ENCODE assay signal across 8 cellular contexts in the genomic region with DNA sequence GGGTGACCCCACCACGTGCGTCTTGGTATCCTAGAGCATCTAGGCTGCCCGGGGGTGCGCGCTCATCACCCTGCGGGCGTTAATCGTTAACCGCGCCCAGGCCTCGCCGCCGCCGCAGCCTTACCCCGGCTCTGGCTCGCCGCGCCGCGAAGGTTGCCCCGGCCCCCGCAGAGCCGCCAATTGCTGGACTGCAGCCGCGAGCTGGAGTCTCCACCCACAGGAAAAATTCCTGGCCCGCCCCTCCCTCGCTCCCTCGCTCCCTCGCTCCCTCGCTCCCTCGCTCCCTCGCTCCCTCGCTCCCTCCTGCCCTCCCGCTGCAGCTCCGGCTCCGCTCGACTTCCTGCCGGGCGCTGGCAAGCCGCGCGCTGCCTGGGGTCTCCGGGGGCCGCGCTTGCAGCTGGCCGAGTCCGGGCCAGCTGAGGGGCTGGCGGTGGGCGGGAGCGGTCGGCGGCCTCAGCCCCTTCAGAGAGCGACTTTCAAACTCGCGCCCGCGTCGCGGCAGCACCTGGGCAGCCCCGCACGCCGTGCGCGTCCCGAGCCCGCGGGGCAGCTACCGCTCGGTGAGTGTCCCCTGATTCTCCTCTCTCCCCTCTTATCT. TPM values are rescaled to one million over a fixed set of nuclear protein-coding genes. Genes with fewer than 3 reads are reported as not detected.
DNase-seq lines count a peak whose midpoint lies in the region; ATAC-seq and TF ChIP-seq lines count a peak whose summit lies in the region.

A gene (plus strand): TSS at position 280 of the 598 bp plus-strand sequence. CDS start 23,208 bp downstream, outside the sequence.

- H3K9me3 ChIP-seq in HUES64 (ENCODE audit: insufficient read depth, low read depth, low read length) (no peaks in the 10 kb centered on the region), iPS-18c (ENCODE audit: control insufficient read depth, insufficient read depth, low read length) (no peaks in the 10 kb centered on the region), Karpas-422 (ENCODE audit: low read length) (no peaks in the 10 kb centered on the region)

- peaks cover 2 to 24% of the 10 kb centered on the region in 2 donors for H3K36me3 Mint-ChIP-seq in CD14-positive monocyte

- no peak within 1 kb of the TSS for H2AFZ ChIP-seq in Karpas-422 (ENCODE audit: low read length)

- no peaks in the 10 kb centered on the region for H4K20me1 ChIP-seq in Karpas-422 (ENCODE audit: insufficient read depth, low read depth, low read length)

- DNase-seq in CD14-positive monocyte (ENCODE audit: low spot score) (no peak), SK-MEL-5 (ENCODE audit: low read depth, low spot score) (peak; percentile 67), cardiac fibroblast (ENCODE audit: low read depth in 2 of 2) (peak; percentile 58 to 83), renal cortical epithelial cell (ENCODE audit: low read depth) (peak; percentile 67), Karpas-422 (no peak)

- H3K27ac ChIP-seq in HUES64 (ENCODE audit: low read depth, low read length): peak within 1 kb of the TSS; percentile 76
- no peak within 1 kb of the TSS for H3K27ac ChIP-seq in Karpas-422 (ENCODE audit: low read length)

- H3K4me1 Mint-ChIP-seq in CD14-positive monocyte: peaks cover 72% of the 10 kb centered on the region

- no peak within 1 kb of the TSS for H3K4me2 ChIP-seq in Karpas-422 (ENCODE audit: low read depth, low read length, poor library complexity, severe bottlenecking)

- no peaks in the 10 kb centered on the region for H3K79me2 ChIP-seq in Karpas-422 (ENCODE audit: low read length)

- H3K4me3 Mint-ChIP-seq in CD14-positive monocyte: peak within 1 kb of the TSS; percentile 84 to 95

- H3K36me3 ChIP-seq in HUES64 (ENCODE audit: insufficient read depth, low read length) (no peaks in the 10 kb centered on the region), Karpas-422 (ENCODE audit: insufficient read depth, low read length) (no peaks in the 10 kb centered on the region)

- ATAC-seq in GM18502 (IDR thresholded peaks at IDR 0.05; ENCODE audit: poor library complexity, unreplicated experiment): no peak

- intact Hi-C loops in CD14-positive monocyte (cut with micrococcal nuclease): no loop called here

- H3K27me3 Mint-ChIP-seq in CD14-positive monocyte (ENCODE audit: low read depth in 3 of 3): peaks cover 23 to 41% (median 25%) of the 10 kb centered on the region in 3 donors

- H3K27ac Mint-ChIP-seq in CD14-positive monocyte: peak within 1 kb of the TSS; percentile 87 to 95 (median 90)

- peaks cover 0 to 5% (median 0%) of the 10 kb centered on the region in 7 donors for H3K9me3 Mint-ChIP-seq in CD14-positive monocyte

- H3K4me3 ChIP-seq in HUES64 (ENCODE audit: low read length): peak within 1 kb of the TSS; percentile 83
- H3K4me3 ChIP-seq in cardiac fibroblast (replicated peaks in 1 of 2; ENCODE audit: low read depth in 2 of 2, low read length in 2 of 2): peak within 1 kb of the TSS; percentile 66 to 72
- peak within 1 kb of the TSS; percentile 89 for H3K4me3 ChIP-seq in iPS-18c (ENCODE audit: insufficient read depth, low read depth, low read length)
- H3K4me3 ChIP-seq in Karpas-422 (ENCODE audit: low read length): no peak within 1 kb of the TSS

- peaks cover 18% of the 10 kb centered on the region; the same call in 1 of the 2 replicates for H3K27me3 ChIP-seq in HUES64 (ENCODE audit: insufficient read depth, low read length)
- no peaks in the 10 kb centered on the region for H3K27me3 ChIP-seq in Karpas-422 (ENCODE audit: low read length)

- no peaks in the 10 kb centered on the region for H3K9me2 ChIP-seq in Karpas-422 (replicated peaks; ENCODE audit: insufficient read depth, low read length)

- in situ Hi-C loops in SK-MEL-5 (cut with HindIII; ENCODE audit: low pct_unique_long_range_greater_than_20kb, low sequenced_read_pairs): no loop called here

- TF ChIP-seq CTCF in CD14-positive monocyte (IDR thresholded peaks at IDR 0.05): no peak
- TF ChIP-seq CTCF in cardiac fibroblast (IDR thresholded peaks at IDR 0.05; ENCODE audit: low read depth, low read length): no peak

- H3K9ac ChIP-seq in HUES64 (ENCODE audit: low read depth, low read length) (peak within 1 kb of the TSS; percentile 82), Karpas-422 (ENCODE audit: low read length) (no peak within 1 kb of the TSS)

- WGBS in HUES64: under 1% methylated on average over 69 of the region's 69 CpGs

- H3K4me1 ChIP-seq in HUES64 (ENCODE audit: insufficient read depth, low read length) (peaks cover 67% of the 10 kb centered on the region), Karpas-422 (ENCODE audit: low read length) (no peaks in the 10 kb centered on the region)

RNA-seq across cellular contexts. Expression of the gene that starts here (rescaled TPM):
- polyA plus RNA-seq in CD14-positive monocyte: 10 to 100 TPM in 1 of 2 donors, 1 to 10 TPM in 1; 6.3 to 21.6 TPM
- polyA plus RNA-seq in HUES64 (2013, experiment 1 of 2): 32.9 TPM
- polyA plus RNA-seq in HUES64 (2013, experiment 2 of 2): 23.8 TPM
- 28.4 and 31.2 TPM in 2 replicates for total RNA-seq in SK-MEL-5 (2014; rRNA removed; shearing (Covaris generic))
- polyA plus RNA-seq in SK-MEL-5 (2015; cell fraction: cytosol; rRNA removed): 46.4 and 58.0 TPM in 2 replicates
- 126 and 148 TPM in 2 replicates for polyA plus RNA-seq in SK-MEL-5 (2015; cell fraction: nucleus; rRNA removed)
- total RNA-seq in renal cortical epithelial cell: 68.9 and 119 TPM in 2 replicates
- not detected in 2 replicates for total RNA-seq in Karpas-422 (2014; rRNA removed; shearing (Covaris generic); ENCODE audit: low replicate concordance)

Comparison
In these comparisons a context has a peak if more than half of its experiments do, and no peak if none do; other contexts are left out.
1. RNA of the gene that starts here (total RNA-seq): 68.9 to 119 TPM in renal cortical epithelial cell and 28.4 to 31.2 TPM in SK-MEL-5; not detected in Karpas-422; every median in the first group is over 10 times any median in the second.
2. DNase-seq: peak in SK-MEL-5 (single experiment), cardiac fibroblast (2 of 2) and renal cortical epithelial cell (single experiment); none in CD14-positive monocyte (single experiment) and Karpas-422 (single experiment).